Comparison of ENCODE assay signal across 8 cellular contexts in genomic region chr20:54207743-54208491, GRCh38. TPM values are rescaled to one million over a fixed set of nuclear protein-coding genes. Genes with fewer than 3 reads are reported as not detected.
DNase-seq lines count a peak whose midpoint lies in the region; ATAC-seq and TF ChIP-seq lines count a peak whose summit lies in the region.

Gene PFDN4 (plus strand): TSS chr20:54208087. CDS start chr20:54208101, 14 bp downstream.

- peak; percentile 83 for TF ChIP-seq CTCF in GM06990 (IDR thresholded peaks at IDR 0.05; ENCODE audit: insufficient read depth, low read length, poor library complexity, severe bottlenecking)
- TF ChIP-seq CTCF in gastroesophageal sphincter (IDR thresholded peaks at IDR 0.05) = peak; percentile 66 to 92 (median 76)
- peak; percentile 19 to 79 for TF ChIP-seq CTCF in suprapubic skin (IDR thresholded peaks at IDR 0.05)

- DNase-seq in GM06990 (ENCODE audit: extremely low read depth, insufficient read length) (peak; percentile 92), HCEC 1CT (peak; percentile 86), MG63 (peak; percentile 89), SK-MEL-5 (ENCODE audit: low read depth, low spot score) (peak; percentile 87), occipital lobe (lab: John Stamatoyannopoulos, UW) (peak; percentile 74), suprapubic skin (ENCODE audit: low spot score in 2 of 2) (peak; percentile 83 to 87)
- DNase-seq in activated naive CD4-positive, alpha-beta T cell treated with Interleukin-2 at 50 U/mL for 16 hours = peak; percentile 82

- peak; percentile 30 to 35 for TF ChIP-seq POLR2A in gastroesophageal sphincter (IDR thresholded peaks at IDR 0.05)
- no peak for TF ChIP-seq POLR2A in suprapubic skin (IDR thresholded peaks at IDR 0.05)

- peak within 1 kb of the TSS; percentile 93 for H3K4me3 ChIP-seq in GM06990 (replicated peaks; ENCODE audit: low read depth, low read length)
- peak within 1 kb of the TSS; percentile 96 for H3K4me3 ChIP-seq in MG63
- peak within 1 kb of the TSS; percentile 93 to 96 for H3K4me3 ChIP-seq in gastroesophageal sphincter
- H3K4me3 ChIP-seq in suprapubic skin = peak within 1 kb of the TSS; percentile 80

- H3K36me3 ChIP-seq in GM06990 (ENCODE audit: control insufficient read depth, insufficient read depth, low read length) (no peaks in the 10 kb centered on the region), MG63 (peaks cover 31% of the 10 kb centered on the region), gastroesophageal sphincter (no peaks in the 10 kb centered on the region), suprapubic skin (no peaks in the 10 kb centered on the region)

- in situ Hi-C loops in SK-MEL-5 (cut with HindIII; ENCODE audit: low pct_unique_long_range_greater_than_20kb, low sequenced_read_pairs) = no loop called here

- no peaks in the 10 kb centered on the region; the same call in 1 of the 2 replicates for H3K9me3 ChIP-seq in MG63
- H3K9me3 ChIP-seq in gastroesophageal sphincter = no peaks in the 10 kb centered on the region
- no peaks in the 10 kb centered on the region for H3K9me3 ChIP-seq in suprapubic skin

- ATAC-seq in gastroesophageal sphincter = peak; percentile 96

- TF ChIP-seq EP300 in gastroesophageal sphincter (IDR thresholded peaks at IDR 0.05) (no peak), suprapubic skin (IDR thresholded peaks at IDR 0.05) (no peak)

- H3K27ac ChIP-seq in gastroesophageal sphincter (peak within 1 kb of the TSS; percentile 85 to 94 (median 94)), suprapubic skin (peak within 1 kb of the TSS; percentile 99)

- H3K27me3 ChIP-seq in GM06990 (replicated peaks; ENCODE audit: control insufficient read depth, insufficient read depth, low read length) (no peaks in the 10 kb centered on the region), MG63 (no peaks in the 10 kb centered on the region), gastroesophageal sphincter (no peaks in the 10 kb centered on the region), suprapubic skin (no peaks in the 10 kb centered on the region)

- H3K4me1 ChIP-seq in gastroesophageal sphincter = peaks cover 5 to 36% (median 11%) of the 10 kb centered on the region in 3 donors
- peaks cover 32% of the 10 kb centered on the region for H3K4me1 ChIP-seq in suprapubic skin

- 0% methylated on average over 4 of the region's 73 CpGs; no CpG with 5 or more reads in 1 of the 2 donors for WGBS in gastroesophageal sphincter (ENCODE audit: low coverage in 1 of 2), 2 donors
- WGBS in suprapubic skin = 3% methylated on average over 17 of the region's 73 CpGs

RNA-seq across cellular contexts. Expression of gene PFDN4, which starts in this region (rescaled TPM):
- total RNA-seq in MG63 (2014; rRNA removed; shearing (Covaris generic); ENCODE audit: low replicate concordance) = 188 and 339 TPM in 2 replicates
- 143 and 149 TPM in 2 replicates for total RNA-seq in SK-MEL-5 (2014; rRNA removed; shearing (Covaris generic))
- 61.8 and 100 TPM in 2 replicates for polyA plus RNA-seq in SK-MEL-5 (2015; cell fraction: cytosol; rRNA removed)
- polyA plus RNA-seq in SK-MEL-5 (2015; cell fraction: nucleus; rRNA removed) = 7.3 and 9.5 TPM in 2 replicates
- total RNA-seq in gastroesophageal sphincter (10 to 100 TPM; 39.2 to 91.8 (median 48.5) TPM), occipital lobe (149 TPM), suprapubic skin (10 to 100 TPM; 33.2 to 48.7 (median 42.0) TPM)

Comparison
In these comparisons a context has a peak if more than half of its experiments do, and no peak if none do; other contexts are left out.
1. Peak in every context shown above with its lines: DNase-seq, ATAC-seq, H3K4me3 ChIP-seq and H3K27ac ChIP-seq.
2. POLR2A ChIP-seq: peak in gastroesophageal sphincter (2 of 2); none in suprapubic skin (0 of 2).